25 cellular contexts compared by ENCODE assay signal in the genomic region with DNA sequence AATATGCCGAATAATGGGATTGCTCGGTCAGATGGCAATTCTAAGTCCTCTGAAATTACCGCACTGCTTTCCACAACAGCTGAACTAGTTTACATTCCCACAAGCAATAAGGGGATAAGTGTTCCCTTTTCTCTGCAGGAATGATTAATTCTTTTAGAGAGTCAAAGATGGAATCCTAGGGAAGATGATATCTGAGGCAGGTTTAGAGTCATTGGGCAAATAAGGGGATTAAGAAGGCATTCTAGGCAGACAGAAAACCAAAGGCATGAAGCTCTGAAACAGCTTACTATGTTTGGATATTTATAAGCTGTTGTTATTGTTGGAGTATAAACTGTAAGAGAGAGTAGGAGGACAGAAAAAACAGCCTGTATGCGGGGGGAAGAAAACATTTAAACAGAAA.
"Had no signal": no experiment of that assay in that cellular context is flagged by ENCODE, and none has a peak within 500 bp of the region (broad histone marks: within the 10 kb centered on the region; RNA-seq: fewer than 3 reads in every experiment).

No MANE protein-coding gene starts in this region.

- H3K9me3 ChIP-seq: esophagus muscularis mucosa, gastroesophageal sphincter, left ventricle myocardium inferior, lower lobe of right lung, neutrophil, psoas muscle, right lobe of liver, spleen, stomach, thoracic aorta, transverse colon had no signal

- H3K4me3 ChIP-seq: esophagus muscularis mucosa, gastroesophageal sphincter, left ventricle myocardium inferior, lower lobe of right lung, psoas muscle, right lobe of liver, spleen, stomach, thoracic aorta, transverse colon had no signal

- H3K27ac ChIP-seq: esophagus muscularis mucosa, gastroesophageal sphincter, left ventricle myocardium inferior, lower lobe of right lung, neutrophil, psoas muscle, right lobe of liver, spleen, stomach, thoracic aorta, transverse colon had no signal

- H3K36me3 ChIP-seq: thoracic aorta, transverse colon had no signal

- H3K27me3 ChIP-seq: esophagus muscularis mucosa, gastroesophageal sphincter, neutrophil, right lobe of liver, spleen, stomach, transverse colon had no signal

- DNase-seq: effector memory CD4-positive, alpha-beta T cell; foreskin fibroblast; glutamatergic neuron; immature natural killer cell; kidney; left cardiac atrium; left ventricle myocardium inferior; lower lobe of right lung; mesendoderm; naive thymus-derived CD4-positive, alpha-beta T cell; psoas muscle; retina; right lobe of liver; spleen; stimulated activated CD4-positive, alpha-beta T cell treated with anti-CD3 and anti-CD28 coated beads, Interleukin-15, amount 100 ng/mL, for 24 hours; stimulated activated CD4-positive, alpha-beta T cell treated with anti-CD3 and anti-CD28 coated beads, Interleukin-1b, Interleukin-23, amount 100 ng/mL, for 48 hours; stimulated activated CD4-positive, alpha-beta T cell treated with anti-CD3 and anti-CD28 coated beads, Interleukin-4, amount 100 ng/mL, for 24 hours; stimulated activated naive CD4-positive, alpha-beta T cell; stomach; substantia nigra; transverse colon had no signal

- H3K4me3 Mint-ChIP-seq: immature natural killer cell; naive thymus-derived CD4-positive, alpha-beta T cell had no signal

- H3K27me3 Mint-ChIP-seq: naive thymus-derived CD4-positive, alpha-beta T cell had no signal

- ATAC-seq: gastroesophageal sphincter; left cardiac atrium; lower lobe of right lung; naive thymus-derived CD4-positive, alpha-beta T cell; psoas muscle; right lobe of liver had no signal

- H3K9me3 Mint-ChIP-seq: immature natural killer cell had no signal

- H3K4me1 ChIP-seq: esophagus muscularis mucosa, lower lobe of right lung, psoas muscle had no signal
